ENCODE assay signal across 16 cellular contexts in the genomic region with DNA sequence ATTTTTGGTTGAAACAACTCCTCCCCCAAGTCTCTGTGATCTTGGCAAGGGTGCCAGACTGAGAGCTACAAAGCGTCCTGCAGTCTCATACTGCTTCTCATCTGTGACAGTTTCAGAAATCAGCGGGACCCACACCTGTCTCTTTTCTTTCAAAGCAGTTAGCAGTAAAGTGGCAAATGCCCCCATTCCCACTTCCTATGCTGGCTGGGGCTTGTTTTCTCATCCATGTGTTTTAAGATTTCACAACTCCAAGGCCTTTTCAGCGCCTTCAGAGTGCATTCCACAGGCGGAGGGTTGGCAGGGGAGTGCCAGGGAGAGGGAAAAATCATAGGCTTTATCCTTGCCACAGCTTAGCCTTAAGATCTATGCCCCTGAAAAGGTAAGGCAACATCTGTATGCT.
DNase-seq lines count a peak whose midpoint lies in the region; TF ChIP-seq lines count a peak whose summit lies in the region.
"Had no signal": no experiment of that assay in that cellular context is flagged by ENCODE, and none has a peak within 500 bp of the region (broad histone marks: within the 10 kb centered on the region; RNA-seq: fewer than 3 reads in every experiment).

No MANE protein-coding gene starts in this region.

- H3K9ac ChIP-seq in GM23248 (no peak overlapping the region), trophoblast cell (ENCODE audit: low read length) (no peak overlapping the region)

- H3K9me3 ChIP-seq in GM23248 (ENCODE audit: low read depth) (no peaks in the 10 kb centered on the region), osteoblast (ENCODE audit: low read depth, low read length) (no peaks in the 10 kb centered on the region), esophagus muscularis mucosa (no peaks in the 10 kb centered on the region), trophoblast cell (ENCODE audit: insufficient read depth, low read depth, low read length) (no peaks in the 10 kb centered on the region)

- H3K4ac ChIP-seq in trophoblast cell (ENCODE audit: low read depth, low read length), result no peak overlapping the region

- no peak overlapping the region for H2AK5ac ChIP-seq in trophoblast cell (ENCODE audit: low read length)

- no peak overlapping the region for H3K23ac ChIP-seq in trophoblast cell (ENCODE audit: low read length)

- H4K20me1 ChIP-seq in GM23248 (ENCODE audit: insufficient read depth) (no peaks in the 10 kb centered on the region), osteoblast (ENCODE audit: insufficient read depth, low read length) (no peaks in the 10 kb centered on the region)

- no peak overlapping the region for H3K14ac ChIP-seq in trophoblast cell (ENCODE audit: low read length)

- no peak overlapping the region for H4K8ac ChIP-seq in trophoblast cell (ENCODE audit: low read depth, low read length)

- in situ Hi-C loops in GM23248 (cut with MboI), result no loop called here

- H3K36me3 ChIP-seq in GM23248 (ENCODE audit: low read depth), result no peaks in the 10 kb centered on the region
- no peaks in the 10 kb centered on the region for H3K36me3 ChIP-seq in osteoblast (ENCODE audit: insufficient read depth, low read length)
- H3K36me3 ChIP-seq in esophagus muscularis mucosa, result no peaks in the 10 kb centered on the region
- no peaks in the 10 kb centered on the region for H3K36me3 ChIP-seq in trophoblast cell (ENCODE audit: control insufficient read depth in 1 of 2, insufficient read depth in 2 of 2, low read length in 2 of 2)

- no peaks in the 10 kb centered on the region for H3F3A ChIP-seq in GM23248 (ENCODE audit: insufficient read depth)

- H3K18ac ChIP-seq in trophoblast cell (ENCODE audit: low read length), result no peak overlapping the region

- H3K4me3 ChIP-seq in AG10803 (ENCODE audit: low read length) (no peak overlapping the region), GM23248 (no peak overlapping the region), osteoblast (ENCODE audit: insufficient read depth, low read length) (no peak overlapping the region), esophagus muscularis mucosa (no peak overlapping the region), trophoblast cell (ENCODE audit: low read depth, low read length) (no peak overlapping the region)
- H3K4me3 ChIP-seq: SK-N-MC had no signal

- H3K27ac ChIP-seq in GM23248, result no peak overlapping the region
- H3K27ac ChIP-seq in osteoblast (ENCODE audit: low read depth, low read length), result no peak overlapping the region
- no peak overlapping the region for H3K27ac ChIP-seq in esophagus muscularis mucosa (replicated peaks in 1 of 4)
- no peak overlapping the region for H3K27ac ChIP-seq in trophoblast cell (ENCODE audit: low read depth, low read length)
- H3K27ac ChIP-seq: SK-N-MC had no signal

- TF ChIP-seq CTCF in AG10803 (conservative IDR thresholded peaks at IDR 0.05; ENCODE audit: low read length), result no peak
- TF ChIP-seq CTCF in osteoblast (IDR thresholded peaks at IDR 0.05; ENCODE audit: extremely low read depth, low read depth, low read length), result no peak
- no peak for TF ChIP-seq CTCF in esophagus muscularis mucosa (IDR thresholded peaks at IDR 0.05)

- H2AFZ ChIP-seq in GM23248 (no peak overlapping the region), osteoblast (ENCODE audit: low read length) (peak overlapping the region; percentile 14), trophoblast cell (ENCODE audit: insufficient read depth, low read length, poor library complexity) (no peak overlapping the region)

- H2BK12ac ChIP-seq in trophoblast cell (ENCODE audit: low read length), result no peak overlapping the region

- H3K27me3 ChIP-seq in GM23248 (replicated peaks; ENCODE audit: insufficient read depth) (peaks cover under 1% of the 10 kb centered on the region; the same call in 1 of the 2 replicates), osteoblast (ENCODE audit: insufficient read depth, low read length) (peaks cover 9% of the 10 kb centered on the region), esophagus muscularis mucosa (peaks cover 0 to 48% (median 0%) of the 10 kb centered on the region in 4 donors), trophoblast cell (ENCODE audit: insufficient read depth, low read length) (peaks cover 2% of the 10 kb centered on the region)

- peaks cover 17% of the 10 kb centered on the region for H3K4me1 ChIP-seq in GM23248 (ENCODE audit: insufficient read depth)
- H3K4me1 ChIP-seq in osteoblast (ENCODE audit: insufficient read depth, low read length), result peaks cover 4% of the 10 kb centered on the region
- peaks cover 0 to 4% (median 0%) of the 10 kb centered on the region in 4 donors for H3K4me1 ChIP-seq in esophagus muscularis mucosa
- H3K4me1 ChIP-seq in trophoblast cell (ENCODE audit: control insufficient read depth in 1 of 2, insufficient read depth in 2 of 2, low read length in 2 of 2), result peaks cover 3 to 4% of the 10 kb centered on the region in 2 experiments

- DNase-seq in AG10803 (ENCODE audit: low read depth) (peak; percentile 52), GM23248 (peak; percentile 47), cerebellar cortex (ENCODE audit: low spot score) (peak; percentile 76), osteoblast (ENCODE audit: insufficient read length, low spot score, missing footprints) (no peak), erythroblast (lab: John Stamatoyannopoulos, UW) (no peak), esophagus muscularis mucosa (ENCODE audit: extremely low spot score) (no peak), activated gamma-delta T cell treated with Interleukin-2 at 50 U/mL for 16 hours (no peak), trophoblast cell (no peak)
- DNase-seq: AML-193; CD4-positive, CD25-positive, alpha-beta regulatory T cell; DMS53; GDM1; NCI-H1436; NCI-H2227 treated with DMSO at 0.1 percent for 48 hours; NCI-H526 treated with DMSO at 0.1 percent for 48 hours had no signal

- H4K12ac ChIP-seq in trophoblast cell (ENCODE audit: low read depth, low read length), result no peak overlapping the region

- TF ChIP-seq POLR2A in erythroblast (IDR thresholded peaks at IDR 0.05; ENCODE audit: low read length) (no peak), esophagus muscularis mucosa (IDR thresholded peaks at IDR 0.05; ENCODE audit: low read depth) (no peak)

- H3K4me2 ChIP-seq in GM23248 (ENCODE audit: unreplicated experiment) (no peak overlapping the region), osteoblast (ENCODE audit: insufficient read depth, low read length) (no peak overlapping the region), trophoblast cell (ENCODE audit: low read length) (no peak overlapping the region)

- no peak overlapping the region for H2BK120ac ChIP-seq in trophoblast cell (ENCODE audit: insufficient read depth, low read length, poor library complexity)

- H2BK5ac ChIP-seq in trophoblast cell (ENCODE audit: low read depth, low read length, poor library complexity), result no peak overlapping the region

- intact Hi-C loops in esophagus muscularis mucosa (cut with DNase I), result no loop called here

- WGBS in GM23248 (ENCODE audit: low coverage in 1 of 2, low lambda C conversion rate in 2 of 2, missing lambda C conversion rate in 2 of 2), 2 experiments, result 6% methylated on average over 4 of the region's 4 CpGs
- WGBS in esophagus muscularis mucosa, result 43% methylated on average over 4 of the region's 4 CpGs
- WGBS in trophoblast cell (ENCODE audit: extremely low coverage, insufficient coverage, insufficient read length), result no CpG with 5 or more reads among the region's 4 CpGs

- no peak for TF ChIP-seq EP300 in esophagus muscularis mucosa (IDR thresholded peaks at IDR 0.05)

- no peaks in the 10 kb centered on the region for H3K79me2 ChIP-seq in GM23248 (ENCODE audit: insufficient read depth)
- no peaks in the 10 kb centered on the region for H3K79me2 ChIP-seq in osteoblast (ENCODE audit: insufficient read depth, low read length)
- no peaks in the 10 kb centered on the region for H3K79me2 ChIP-seq in trophoblast cell (ENCODE audit: control insufficient read depth, insufficient read depth, low read length, poor library complexity)

- no peak overlapping the region for H4K91ac ChIP-seq in trophoblast cell (ENCODE audit: low read depth, low read length)

- no peaks in the 10 kb centered on the region for H3K79me1 ChIP-seq in trophoblast cell (ENCODE audit: low read length)

- H3K9me2 ChIP-seq in GM23248 (ENCODE audit: insufficient read depth), result no peaks in the 10 kb centered on the region

Comparison
In these comparisons a context has a peak if more than half of its experiments do, and no peak if none do; other contexts are left out.
1. DNase-seq: peak in AG10803 (single experiment), GM23248 (single experiment) and cerebellar cortex (single experiment); none in osteoblast (single experiment), erythroblast (0 of 2), esophagus muscularis mucosa (single experiment), activated gamma-delta T cell treated with Interleukin-2 at 50 U/mL for 16 hours (single experiment) and trophoblast cell (0 of 2).